8 cellular contexts compared by ENCODE assay signal in the genomic region with DNA sequence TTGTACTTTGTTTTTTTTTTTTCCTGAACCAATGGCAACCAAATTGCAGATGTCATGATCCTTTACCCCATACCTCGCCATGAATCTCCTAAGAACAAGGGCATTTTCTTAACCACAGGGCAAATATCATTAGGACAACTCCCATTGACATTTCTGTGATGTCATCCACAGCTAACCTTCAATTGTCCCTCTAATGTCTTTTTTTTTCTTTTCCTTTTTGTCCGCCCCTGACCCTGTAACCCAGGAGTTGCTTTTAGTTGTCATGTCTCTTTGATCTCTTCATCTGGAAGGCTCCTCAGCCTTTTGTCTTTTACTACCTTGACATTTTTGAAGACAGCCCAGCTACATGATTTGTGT. TPM values are rescaled to one million over a fixed set of nuclear protein-coding genes. Genes with fewer than 3 reads are reported as not detected.
DNase-seq lines count a peak whose midpoint lies in the region; ATAC-seq and TF ChIP-seq lines count a peak whose summit lies in the region.

No MANE protein-coding gene starts in this region.

- TF ChIP-seq POLR2A in transverse colon (IDR thresholded peaks at IDR 0.05): no peak

- no peak for DNase-seq in activated T-cell treated with anti-CD3 and anti-CD28 coated beads, Interleukin-2, amount 50 U/mL, for 4 hours
- DNase-seq in activated T-cell treated with anti-CD3 and anti-CD28 coated beads, Interleukin-2, amount 50 U/mL, for 48 hours: no peak
- DNase-seq in astrocyte of the spinal cord (ENCODE audit: low read depth, low spot score) (no peak), lower lobe of right lung (no peak), transverse colon (no peak), NOMO-1 treated with DMSO at 0.1 percent for 48 hours (lab: John Stamatoyannopoulos, UW; ENCODE audit: unreplicated experiment) (no peak), GM13976 (ENCODE audit: low spot score) (no peak), EL (no peak)

- WGBS in transverse colon (ENCODE audit: low coverage in 1 of 2), 2 donors: 6 to 13% methylated on average over 2 of the region's 2 CpGs

- H3K36me3 ChIP-seq in lower lobe of right lung (peaks cover 4% of the 10 kb centered on the region), transverse colon (no peaks in the 10 kb centered on the region)

- H3K27ac ChIP-seq in lower lobe of right lung (peak overlapping the region; percentile 81), transverse colon (peak overlapping the region; percentile 75 to 82 (median 78))

- intact Hi-C loops in lower lobe of right lung (cut with DNase I) (no loop called here), transverse colon (cut with DNase I; ENCODE audit: low total_unique reads) (no loop called here)

- H3K9me3 ChIP-seq in lower lobe of right lung (no peaks in the 10 kb centered on the region), transverse colon (no peaks in the 10 kb centered on the region)

- peaks cover 16% of the 10 kb centered on the region for H3K4me1 ChIP-seq in lower lobe of right lung
- peaks cover 16 to 23% (median 19%) of the 10 kb centered on the region in 4 donors for H3K4me1 ChIP-seq in transverse colon

- no peaks in the 10 kb centered on the region for H3K27me3 Mint-ChIP-seq in activated T-cell treated with anti-CD3 and anti-CD28 coated beads, Interleukin-2, amount 50 U/mL, for 4 hours (ENCODE audit: low read depth)

- no peaks in the 10 kb centered on the region for H3K9me3 Mint-ChIP-seq in activated T-cell treated with anti-CD3 and anti-CD28 coated beads, Interleukin-2, amount 50 U/mL, for 4 hours

- TF ChIP-seq EP300 in transverse colon (IDR thresholded peaks at IDR 0.05; ENCODE audit: low read depth): no peak

- no peak for TF ChIP-seq CTCF in astrocyte of the spinal cord (IDR thresholded peaks at IDR 0.05; ENCODE audit: low read depth, low read length)
- no peak for TF ChIP-seq CTCF in lower lobe of right lung (IDR thresholded peaks at IDR 0.05)
- no peak for TF ChIP-seq CTCF in transverse colon (IDR thresholded peaks at IDR 0.05)
- no peak for TF ChIP-seq CTCF in GM13976 (IDR thresholded peaks at IDR 0.05; ENCODE audit: borderline replicate concordance, control extremely low read depth, extremely low read depth, insufficient read depth, missing control alignments)

- H3K27me3 ChIP-seq in lower lobe of right lung (ENCODE audit: low read depth): no peaks in the 10 kb centered on the region
- H3K27me3 ChIP-seq in transverse colon: no peaks in the 10 kb centered on the region

- peak overlapping the region; percentile 77 for H3K4me3 ChIP-seq in astrocyte of the spinal cord (ENCODE audit: low read depth, low read length)
- H3K4me3 ChIP-seq in lower lobe of right lung: peak overlapping the region; percentile 95
- H3K4me3 ChIP-seq in transverse colon: peak overlapping the region; percentile 5 to 94 (median 80)

- in situ Hi-C loops in astrocyte of the spinal cord (cut with HindIII; ENCODE audit: low sequenced_read_pairs) (no loop called here), transverse colon (cut with MboI; ENCODE audit: low pct_ligation_motif_present in 1 of 4, low pct_unique_long_range_greater_than_20kb in 1 of 4, low sequenced_read_pairs in 3 of 4) (no loop called here), GM13976 (cut with MboI; ENCODE audit: low sequenced_read_pairs, unreplicated experiment) (no loop called here)

- H3K4me1 Mint-ChIP-seq in activated T-cell treated with anti-CD3 and anti-CD28 coated beads, Interleukin-2, amount 50 U/mL, for 4 hours (ENCODE audit: low read depth): peaks cover 18% of the 10 kb centered on the region

- peaks cover 2% of the 10 kb centered on the region for H3K36me3 Mint-ChIP-seq in activated T-cell treated with anti-CD3 and anti-CD28 coated beads, Interleukin-2, amount 50 U/mL, for 4 hours (ENCODE audit: insufficient read depth)

- no peak for ATAC-seq in activated T-cell treated with anti-CD3 and anti-CD28 coated beads, Interleukin-2, amount 50 U/mL, for 4 hours
- no peak for ATAC-seq in lower lobe of right lung

- peak overlapping the region; percentile 84 for H3K4me3 Mint-ChIP-seq in activated T-cell treated with anti-CD3 and anti-CD28 coated beads, Interleukin-2, amount 50 U/mL, for 4 hours

RNA-seq across cellular contexts. Expression of gene NAGPA, which starts 0.4 kb away (rescaled TPM):
- 10 to 100 TPM; 18.6 to 23.5 (median 21.6) TPM for total RNA-seq in activated T-cell treated with anti-CD3 and anti-CD28 coated beads, Interleukin-2, amount 50 U/mL, for 4 hours
- total RNA-seq in lower lobe of right lung (24.1 TPM), transverse colon (100 to 1,000 TPM in 1 of 4 donors, 10 to 100 TPM in 3; 42.6 to 250 (median 72.7) TPM)

RNA-seq across cellular contexts. Expression of gene C16orf89, which starts 31.6 kb away (rescaled TPM):
- total RNA-seq in activated T-cell treated with anti-CD3 and anti-CD28 coated beads, Interleukin-2, amount 50 U/mL, for 4 hours: not detected
- 198 TPM for total RNA-seq in lower lobe of right lung
- total RNA-seq in transverse colon: 1 to 10 TPM in 2 of 4 donors, not detected in 2; 1.5 to 8.6 TPM

RNA-seq across cellular contexts. Expression of gene ALG1, which starts 37.5 kb away (rescaled TPM):
- 10 to 100 TPM; 51.7 to 59.1 (median 54.9) TPM for total RNA-seq in activated T-cell treated with anti-CD3 and anti-CD28 coated beads, Interleukin-2, amount 50 U/mL, for 4 hours
- total RNA-seq in lower lobe of right lung (17.8 TPM), transverse colon (100 to 1,000 TPM in 1 of 4 donors, 10 to 100 TPM in 3; 24.4 to 111 (median 41.6) TPM)

Comparison
In these comparisons a context has a peak if more than half of its experiments do, and no peak if none do; other contexts are left out.
1. RNA of gene C16orf89, which starts 31.6 kb away (total RNA-seq): 198 TPM in lower lobe of right lung (single experiment); 1.5 to 8.6 TPM in transverse colon and not detected in activated T-cell treated with anti-CD3 and anti-CD28 coated beads, Interleukin-2, amount 50 U/mL, for 4 hours; every median in the first group is over 10 times any median in the second.
2. Peak in every context shown above with its lines, with median percentiles within 50 percentile points of each other: H3K4me3 ChIP-seq.